1 cellular context compared by ENCODE assay signal in the genomic region with DNA sequence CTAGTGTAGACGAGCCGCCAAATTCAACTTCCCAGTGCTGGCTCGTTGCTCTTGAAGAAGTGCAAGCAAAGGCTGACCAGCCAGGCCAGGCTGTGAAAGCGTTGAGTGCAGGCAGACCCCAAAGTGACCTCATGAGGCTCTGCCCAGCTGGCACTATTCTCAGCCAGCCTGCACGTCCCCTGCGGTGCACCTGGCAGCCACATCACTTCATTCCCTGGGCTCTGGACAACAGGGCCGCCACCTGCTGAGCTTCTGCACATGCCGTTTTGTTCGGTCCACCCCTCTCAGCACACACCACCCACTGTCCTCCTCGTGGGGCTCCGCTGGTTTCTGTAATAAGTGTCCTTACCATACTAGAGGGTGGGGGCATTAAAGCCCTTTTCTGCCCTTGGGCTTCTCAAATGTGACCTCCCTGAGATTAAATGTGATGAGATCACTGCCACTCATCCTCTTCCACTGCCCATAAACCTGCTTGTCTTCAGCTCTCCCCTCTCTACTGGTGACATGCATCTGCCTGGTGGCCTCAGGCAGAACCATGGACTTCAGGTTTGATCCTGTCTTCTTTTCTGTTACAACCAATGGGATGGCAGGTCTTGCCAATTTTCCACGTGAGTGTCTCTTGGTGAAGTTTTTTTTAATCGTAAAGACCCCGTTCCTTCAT.
TF ChIP-seq lines count a peak whose summit lies in the region.

No MANE protein-coding gene starts in this region.

TF ChIP-seq in HEK293, 187 proteins besides CTCF, POLR2A, EP300 and RAD21 (continued from another document):
- TF ChIP-seq, protein P1, sequence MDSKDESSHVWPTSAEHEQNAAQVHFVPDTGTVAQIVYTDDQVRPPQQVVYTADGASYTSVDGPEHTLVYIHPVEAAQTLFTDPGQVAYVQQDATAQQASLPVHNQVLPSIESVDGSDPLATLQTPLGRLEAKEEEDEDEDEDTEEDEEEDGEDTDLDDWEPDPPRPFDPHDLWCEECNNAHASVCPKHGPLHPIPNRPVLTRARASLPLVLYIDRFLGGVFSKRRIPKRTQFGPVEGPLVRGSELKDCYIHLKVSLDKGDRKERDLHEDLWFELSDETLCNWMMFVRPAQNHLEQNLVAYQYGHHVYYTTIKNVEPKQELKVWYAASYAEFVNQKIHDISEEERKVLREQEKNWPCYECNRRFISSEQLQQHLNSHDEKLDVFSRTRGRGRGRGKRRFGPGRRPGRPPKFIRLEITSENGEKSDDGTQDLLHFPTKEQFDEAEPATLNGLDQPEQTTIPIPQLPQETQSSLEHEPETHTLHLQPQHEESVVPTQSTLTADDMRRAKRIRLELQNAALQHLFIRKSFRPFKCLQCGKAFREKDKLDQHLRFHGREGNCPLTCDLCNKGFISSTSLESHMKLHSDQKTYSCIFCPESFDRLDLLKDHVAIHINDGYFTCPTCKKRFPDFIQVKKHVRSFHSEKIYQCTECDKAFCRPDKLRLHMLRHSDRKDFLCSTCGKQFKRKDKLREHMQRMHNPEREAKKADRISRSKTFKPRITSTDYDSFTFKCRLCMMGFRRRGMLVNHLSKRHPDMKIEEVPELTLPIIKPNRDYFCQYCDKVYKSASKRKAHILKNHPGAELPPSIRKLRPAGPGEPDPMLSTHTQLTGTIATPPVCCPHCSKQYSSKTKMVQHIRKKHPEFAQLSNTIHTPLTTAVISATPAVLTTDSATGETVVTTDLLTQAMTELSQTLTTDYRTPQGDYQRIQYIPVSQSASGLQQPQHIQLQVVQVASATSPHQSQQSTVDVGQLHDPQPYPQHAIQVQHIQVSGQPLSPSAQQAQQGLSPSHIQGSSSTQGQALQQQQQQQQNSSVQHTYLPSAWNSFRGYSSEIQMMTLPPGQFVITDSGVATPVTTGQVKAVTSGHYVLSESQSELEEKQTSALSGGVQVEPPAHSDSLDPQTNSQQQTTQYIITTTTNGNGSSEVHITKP (tag by site-specific recombination; IDR thresholded peaks at IDR 0.05), result peak; percentile 59
- TF ChIP-seq ZNF792 (tag by site-specific recombination; IDR thresholded peaks at IDR 0.05) (no peak), GLIS1 (tag by site-specific recombination; IDR thresholded peaks at IDR 0.05) (peak; percentile 42), ZNF561 (tag by site-specific recombination; IDR thresholded peaks at IDR 0.05; ENCODE audit: borderline replicate concordance) (no peak), TRIM28 (IDR thresholded peaks at IDR 0.05; ENCODE audit: borderline replicate concordance, low read length) (no peak), ZFP37 (tag by site-specific recombination; IDR thresholded peaks at IDR 0.05) (no peak), ZNF768 (tag by site-specific recombination; IDR thresholded peaks at IDR 0.05) (no peak), ZNF184 (tag by site-specific recombination; IDR thresholded peaks at IDR 0.05) (no peak), ZNF366 (tag by site-specific recombination; conservative IDR thresholded peaks at IDR 0.05) (no peak), ZNF132 (tag by site-specific recombination; IDR thresholded peaks at IDR 0.05; ENCODE audit: borderline replicate concordance) (no peak), ZNF677 (tag by site-specific recombination; IDR thresholded peaks at IDR 0.05) (no peak), ZNF585B (tag by site-specific recombination; IDR thresholded peaks at IDR 0.05) (no peak), ZNF155 (tag by site-specific recombination; IDR thresholded peaks at IDR 0.05) (no peak), KLF10 (tag by site-specific recombination; IDR thresholded peaks at IDR 0.05) (no peak), ZBTB1 (tag by site-specific recombination; IDR thresholded peaks at IDR 0.05) (no peak), ZNF175 (tag by site-specific recombination; IDR thresholded peaks at IDR 0.05) (no peak), ZNF654 (tag by site-specific recombination; IDR thresholded peaks at IDR 0.05; ENCODE audit: low read depth) (no peak), ZNF571 (tag by site-specific recombination; IDR thresholded peaks at IDR 0.05) (no peak), ZNF560 (tag by site-specific recombination; IDR thresholded peaks at IDR 0.05; ENCODE audit: borderline replicate concordance) (no peak), ZNF776 (tag by site-specific recombination; IDR thresholded peaks at IDR 0.05; ENCODE audit: borderline replicate concordance) (no peak), ZNF670 (tag by site-specific recombination; IDR thresholded peaks at IDR 0.05; ENCODE audit: low read depth) (no peak)
- TF ChIP-seq, protein P2, sequence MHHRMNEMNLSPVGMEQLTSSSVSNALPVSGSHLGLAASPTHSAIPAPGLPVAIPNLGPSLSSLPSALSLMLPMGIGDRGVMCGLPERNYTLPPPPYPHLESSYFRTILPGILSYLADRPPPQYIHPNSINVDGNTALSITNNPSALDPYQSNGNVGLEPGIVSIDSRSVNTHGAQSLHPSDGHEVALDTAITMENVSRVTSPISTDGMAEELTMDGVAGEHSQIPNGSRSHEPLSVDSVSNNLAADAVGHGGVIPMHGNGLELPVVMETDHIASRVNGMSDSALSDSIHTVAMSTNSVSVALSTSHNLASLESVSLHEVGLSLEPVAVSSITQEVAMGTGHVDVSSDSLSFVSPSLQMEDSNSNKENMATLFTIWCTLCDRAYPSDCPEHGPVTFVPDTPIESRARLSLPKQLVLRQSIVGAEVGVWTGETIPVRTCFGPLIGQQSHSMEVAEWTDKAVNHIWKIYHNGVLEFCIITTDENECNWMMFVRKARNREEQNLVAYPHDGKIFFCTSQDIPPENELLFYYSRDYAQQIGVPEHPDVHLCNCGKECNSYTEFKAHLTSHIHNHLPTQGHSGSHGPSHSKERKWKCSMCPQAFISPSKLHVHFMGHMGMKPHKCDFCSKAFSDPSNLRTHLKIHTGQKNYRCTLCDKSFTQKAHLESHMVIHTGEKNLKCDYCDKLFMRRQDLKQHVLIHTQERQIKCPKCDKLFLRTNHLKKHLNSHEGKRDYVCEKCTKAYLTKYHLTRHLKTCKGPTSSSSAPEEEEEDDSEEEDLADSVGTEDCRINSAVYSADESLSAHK (tag by site-specific recombination; IDR thresholded peaks at IDR 0.05), result no peak
- TF ChIP-seq, protein P3, sequence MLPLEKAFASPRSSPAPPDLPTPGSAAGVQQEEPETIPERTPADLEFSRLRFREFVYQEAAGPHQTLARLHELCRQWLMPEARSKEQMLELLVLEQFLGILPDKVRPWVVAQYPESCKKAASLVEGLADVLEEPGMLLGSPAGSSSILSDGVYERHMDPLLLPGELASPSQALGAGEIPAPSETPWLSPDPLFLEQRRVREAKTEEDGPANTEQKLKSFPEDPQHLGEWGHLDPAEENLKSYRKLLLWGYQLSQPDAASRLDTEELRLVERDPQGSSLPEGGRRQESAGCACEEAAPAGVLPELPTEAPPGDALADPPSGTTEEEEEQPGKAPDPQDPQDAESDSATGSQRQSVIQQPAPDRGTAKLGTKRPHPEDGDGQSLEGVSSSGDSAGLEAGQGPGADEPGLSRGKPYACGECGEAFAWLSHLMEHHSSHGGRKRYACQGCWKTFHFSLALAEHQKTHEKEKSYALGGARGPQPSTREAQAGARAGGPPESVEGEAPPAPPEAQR (tag by site-specific recombination; IDR thresholded peaks at IDR 0.05), result no peak
- TF ChIP-seq, protein P4, sequence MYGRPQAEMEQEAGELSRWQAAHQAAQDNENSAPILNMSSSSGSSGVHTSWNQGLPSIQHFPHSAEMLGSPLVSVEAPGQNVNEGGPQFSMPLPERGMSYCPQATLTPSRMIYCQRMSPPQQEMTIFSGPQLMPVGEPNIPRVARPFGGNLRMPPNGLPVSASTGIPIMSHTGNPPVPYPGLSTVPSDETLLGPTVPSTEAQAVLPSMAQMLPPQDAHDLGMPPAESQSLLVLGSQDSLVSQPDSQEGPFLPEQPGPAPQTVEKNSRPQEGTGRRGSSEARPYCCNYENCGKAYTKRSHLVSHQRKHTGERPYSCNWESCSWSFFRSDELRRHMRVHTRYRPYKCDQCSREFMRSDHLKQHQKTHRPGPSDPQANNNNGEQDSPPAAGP (tag by site-specific recombination; IDR thresholded peaks at IDR 0.05), result no peak
- TF ChIP-seq, protein P5, sequence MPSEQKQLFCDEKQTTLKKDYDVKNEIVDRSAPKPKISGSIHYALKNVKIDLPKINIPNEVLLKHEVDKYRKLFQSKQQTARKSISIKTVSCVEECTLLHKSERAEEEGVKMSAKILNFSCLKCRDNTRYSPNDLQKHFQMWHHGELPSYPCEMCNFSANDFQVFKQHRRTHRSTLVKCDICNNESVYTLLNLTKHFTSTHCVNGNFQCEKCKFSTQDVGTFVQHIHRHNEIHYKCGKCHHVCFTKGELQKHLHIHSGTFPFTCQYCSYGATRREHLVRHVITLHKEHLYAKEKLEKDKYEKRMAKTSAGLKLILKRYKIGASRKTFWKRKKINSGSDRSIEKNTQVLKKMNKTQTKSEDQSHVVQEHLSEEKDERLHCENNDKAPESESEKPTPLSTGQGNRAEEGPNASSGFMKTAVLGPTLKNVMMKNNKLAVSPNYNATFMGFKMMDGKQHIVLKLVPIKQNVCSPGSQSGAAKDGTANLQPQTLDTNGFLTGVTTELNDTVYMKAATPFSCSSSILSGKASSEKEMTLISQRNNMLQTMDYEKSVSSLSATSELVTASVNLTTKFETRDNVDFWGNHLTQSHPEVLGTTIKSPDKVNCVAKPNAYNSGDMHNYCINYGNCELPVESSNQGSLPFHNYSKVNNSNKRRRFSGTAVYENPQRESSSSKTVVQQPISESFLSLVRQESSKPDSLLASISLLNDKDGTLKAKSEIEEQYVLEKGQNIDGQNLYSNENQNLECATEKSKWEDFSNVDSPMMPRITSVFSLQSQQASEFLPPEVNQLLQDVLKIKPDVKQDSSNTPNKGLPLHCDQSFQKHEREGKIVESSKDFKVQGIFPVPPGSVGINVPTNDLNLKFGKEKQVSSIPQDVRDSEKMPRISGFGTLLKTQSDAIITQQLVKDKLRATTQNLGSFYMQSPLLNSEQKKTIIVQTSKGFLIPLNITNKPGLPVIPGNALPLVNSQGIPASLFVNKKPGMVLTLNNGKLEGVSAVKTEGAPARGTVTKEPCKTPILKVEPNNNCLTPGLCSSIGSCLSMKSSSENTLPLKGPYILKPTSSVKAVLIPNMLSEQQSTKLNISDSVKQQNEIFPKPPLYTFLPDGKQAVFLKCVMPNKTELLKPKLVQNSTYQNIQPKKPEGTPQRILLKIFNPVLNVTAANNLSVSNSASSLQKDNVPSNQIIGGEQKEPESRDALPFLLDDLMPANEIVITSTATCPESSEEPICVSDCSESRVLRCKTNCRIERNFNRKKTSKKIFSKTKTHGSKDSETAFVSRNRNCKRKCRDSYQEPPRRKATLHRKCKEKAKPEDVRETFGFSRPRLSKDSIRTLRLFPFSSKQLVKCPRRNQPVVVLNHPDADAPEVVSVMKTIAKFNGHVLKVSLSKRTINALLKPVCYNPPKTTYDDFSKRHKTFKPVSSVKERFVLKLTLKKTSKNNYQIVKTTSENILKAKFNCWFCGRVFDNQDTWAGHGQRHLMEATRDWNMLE (tag by site-specific recombination; conservative IDR thresholded peaks at IDR 0.05; ENCODE audit: low read depth), result no peak
- TF ChIP-seq, protein P6, sequence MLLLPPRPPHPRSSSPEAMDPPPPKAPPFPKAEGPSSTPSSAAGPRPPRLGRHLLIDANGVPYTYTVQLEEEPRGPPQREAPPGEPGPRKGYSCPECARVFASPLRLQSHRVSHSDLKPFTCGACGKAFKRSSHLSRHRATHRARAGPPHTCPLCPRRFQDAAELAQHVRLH (tag by site-specific recombination; IDR thresholded peaks at IDR 0.05), result no peak
